ENCODE assay signal across 8 cellular contexts in genomic region chr18:32469190-32469611, GRCh38. TPM values are rescaled to one million over a fixed set of nuclear protein-coding genes. Genes with fewer than 3 reads are reported as not detected.
DNase-seq lines count a peak whose midpoint lies in the region; ATAC-seq lines count a peak whose summit lies in the region.

No MANE protein-coding gene starts in this region.

- H3K36me3 Mint-ChIP-seq in activated T-cell treated with anti-CD3 and anti-CD28 coated beads, Interleukin-2, amount 50 U/mL, for 4 hours (ENCODE audit: insufficient read depth): no peaks in the 10 kb centered on the region
- H3K36me3 Mint-ChIP-seq in stimulated activated effector memory CD8-positive, alpha-beta T cell treated with anti-CD3 and anti-CD28 coated beads, Interleukin-12 subunit alpha, Interleukin-12 subunit beta, amount 100 ng/mL, for 72 hours: no peaks in the 10 kb centered on the region

- H3K4me3 Mint-ChIP-seq in activated T-cell treated with anti-CD3 and anti-CD28 coated beads, Interleukin-2, amount 50 U/mL, for 4 hours: peak overlapping the region; percentile 79
- H3K4me3 Mint-ChIP-seq in stimulated activated effector memory CD8-positive, alpha-beta T cell treated with anti-CD3 and anti-CD28 coated beads, Interleukin-12 subunit alpha, Interleukin-12 subunit beta, amount 100 ng/mL, for 72 hours: peak overlapping the region; percentile 62

- H3K27ac Mint-ChIP-seq in stimulated activated effector memory CD8-positive, alpha-beta T cell treated with anti-CD3 and anti-CD28 coated beads, Interleukin-12 subunit alpha, Interleukin-12 subunit beta, amount 100 ng/mL, for 72 hours: no peak overlapping the region

- peaks cover 28% of the 10 kb centered on the region for H3K4me1 Mint-ChIP-seq in activated T-cell treated with anti-CD3 and anti-CD28 coated beads, Interleukin-2, amount 50 U/mL, for 4 hours (ENCODE audit: low read depth)
- peaks cover 24% of the 10 kb centered on the region for H3K4me1 Mint-ChIP-seq in stimulated activated effector memory CD8-positive, alpha-beta T cell treated with anti-CD3 and anti-CD28 coated beads, Interleukin-12 subunit alpha, Interleukin-12 subunit beta, amount 100 ng/mL, for 72 hours

- no peak for DNase-seq in activated T-cell treated with anti-CD3 and anti-CD28 coated beads, Interleukin-2, amount 50 U/mL, for 4 hours
- DNase-seq in activated T-cell treated with anti-CD3 and anti-CD28 coated beads for 4 hours (no peak), NOMO-1 treated with DMSO at 0.1 percent for 48 hours (lab: John Stamatoyannopoulos, UW; ENCODE audit: unreplicated experiment) (peak; percentile 36), cerebellum (ENCODE audit: low spot score) (peak; percentile 33), kidney tubule cell (ENCODE audit: low spot score) (peak; percentile 65)
- no peak for DNase-seq in stimulated activated effector memory CD8-positive, alpha-beta T cell treated with anti-CD3 and anti-CD28 coated beads, Interleukin-12 subunit alpha, Interleukin-12 subunit beta, amount 100 ng/mL, for 72 hours (ENCODE audit: low spot score in 2 of 2)

- H3K27me3 Mint-ChIP-seq in activated T-cell treated with anti-CD3 and anti-CD28 coated beads, Interleukin-2, amount 50 U/mL, for 4 hours (ENCODE audit: low read depth): peaks cover 58% of the 10 kb centered on the region

- ATAC-seq in activated T-cell treated with anti-CD3 and anti-CD28 coated beads, Interleukin-2, amount 50 U/mL, for 4 hours: no peak
- ATAC-seq in stimulated activated effector memory CD8-positive, alpha-beta T cell treated with anti-CD3 and anti-CD28 coated beads, Interleukin-12 subunit alpha, Interleukin-12 subunit beta, amount 100 ng/mL, for 72 hours: no peak
- no peak for ATAC-seq in GM19324 (IDR thresholded peaks at IDR 0.05; ENCODE audit: low FRiP score, unreplicated experiment)
- no peak for ATAC-seq in GM19452 (IDR thresholded peaks at IDR 0.05; ENCODE audit: unreplicated experiment)

- H3K9me3 Mint-ChIP-seq in activated T-cell treated with anti-CD3 and anti-CD28 coated beads, Interleukin-2, amount 50 U/mL, for 4 hours: no peaks in the 10 kb centered on the region
- H3K9me3 Mint-ChIP-seq in stimulated activated effector memory CD8-positive, alpha-beta T cell treated with anti-CD3 and anti-CD28 coated beads, Interleukin-12 subunit alpha, Interleukin-12 subunit beta, amount 100 ng/mL, for 72 hours: no peaks in the 10 kb centered on the region

RNA-seq across cellular contexts. Expression of gene GAREM1, which starts 1.5 kb away (rescaled TPM):
- under 1 TPM; 0.11 to 0.33 (median 0.30) TPM for total RNA-seq in activated T-cell treated with anti-CD3 and anti-CD28 coated beads, Interleukin-2, amount 50 U/mL, for 4 hours
- 12.9 TPM for total RNA-seq in cerebellum

Comparison
In these comparisons a context has a peak if more than half of its experiments do, and no peak if none do; other contexts are left out.
1. DNase-seq: peak in NOMO-1 treated with DMSO at 0.1 percent for 48 hours (single experiment), cerebellum (single experiment) and kidney tubule cell (single experiment); none in activated T-cell treated with anti-CD3 and anti-CD28 coated beads, Interleukin-2, amount 50 U/mL, for 4 hours (single experiment), activated T-cell treated with anti-CD3 and anti-CD28 coated beads for 4 hours (single experiment) and stimulated activated effector memory CD8-positive, alpha-beta T cell treated with anti-CD3 and anti-CD28 coated beads, Interleukin-12 subunit alpha, Interleukin-12 subunit beta, amount 100 ng/mL, for 72 hours (0 of 2).
2. RNA of gene GAREM1, which starts 1.5 kb away (total RNA-seq): 12.9 TPM in cerebellum (single experiment); 0.11 to 0.33 TPM in activated T-cell treated with anti-CD3 and anti-CD28 coated beads, Interleukin-2, amount 50 U/mL, for 4 hours; every median in the first group is over 10 times any median in the second.